ENCODE assay signal across 17 cellular contexts in genomic region chr1:91138959-91139358, GRCh38.
A peak's percentile ranks its signal among the peaks of the same experiment; 100 is the strongest.
DNase-seq lines count a peak whose midpoint lies in the region; ATAC-seq and TF ChIP-seq lines count a peak whose summit lies in the region.
"Had no signal": no experiment of that assay in that cellular context is flagged by ENCODE, and none has a peak within 500 bp of the region (broad histone marks: within the 10 kb centered on the region; RNA-seq: fewer than 3 reads in every experiment).

No MANE protein-coding gene starts in this region.

- TF ChIP-seq CTCF in GM23338 (conservative IDR thresholded peaks at IDR 0.05; ENCODE audit: low read depth in 2 of 2) = no peak
- TF ChIP-seq CTCF in endodermal cell (conservative IDR thresholded peaks at IDR 0.05) = no peak
- TF ChIP-seq CTCF in lower lobe of right lung (IDR thresholded peaks at IDR 0.05) = no peak
- no peak for TF ChIP-seq CTCF in spleen (IDR thresholded peaks at IDR 0.05 in 8 of 11, conservative IDR thresholded peaks at IDR 0.05 in 3 of 11)

- TF ChIP-seq POLR2A in spleen (IDR thresholded peaks at IDR 0.05) = no peak

- H3K9me3 ChIP-seq in HUES64 (ENCODE audit: insufficient read depth, low read depth, low read length) (no peaks in the 10 kb centered on the region), endodermal cell (ENCODE audit: control insufficient read depth, low read length) (no peaks in the 10 kb centered on the region), lower lobe of right lung (no peaks in the 10 kb centered on the region), spleen (no peaks in the 10 kb centered on the region)
- H3K9me3 ChIP-seq: BLaER1 treated with 17β-estradiol and CSF1 and Interleukin-3, amounts not matched to agents 10 nM and 100 nM had no signal

- H3K9me3 Mint-ChIP-seq in GM23338 = no peaks in the 10 kb centered on the region
- H3K9me3 Mint-ChIP-seq in endodermal cell = no peaks in the 10 kb centered on the region
- H3K9me3 Mint-ChIP-seq: CD8-positive, alpha-beta T cell; HFFc6 had no signal

- 36% methylated on average over 3 of the region's 3 CpGs for WGBS in HUES64
- 41 to 55% methylated on average over 3 of the region's 3 CpGs for WGBS in endodermal cell (ENCODE audit: insufficient coverage in 1 of 2, insufficient read length in 1 of 2), 2 experiments
- 50 to 76% (median 55%) methylated on average over 3 of the region's 3 CpGs for WGBS in spleen, 5 donors

- H3K4me3 Mint-ChIP-seq in GM23338 (no peak overlapping the region), endodermal cell (no peak overlapping the region)
- H3K4me3 Mint-ChIP-seq: B cell; CD8-positive, alpha-beta T cell; HFFc6; IgD-negative memory B cell had no signal

- H4K20me1 ChIP-seq in GM23338 (replicated peaks; ENCODE audit: insufficient read depth) = no peaks in the 10 kb centered on the region
- H4K20me1 ChIP-seq: BLaER1 treated with 17β-estradiol and CSF1 and Interleukin-3, amounts not matched to agents 10 nM and 100 nM had no signal

- no peaks in the 10 kb centered on the region for H3F3A ChIP-seq in GM23338 (replicated peaks; ENCODE audit: low read depth)

- no peaks in the 10 kb centered on the region for H3K9me2 ChIP-seq in GM23338 (ENCODE audit: insufficient read depth)

- peak overlapping the region; percentile 60 for H3K4me2 ChIP-seq in GM23338
- H3K4me2 ChIP-seq: BLaER1 treated with 17β-estradiol and CSF1 and Interleukin-3, amounts not matched to agents 10 nM and 100 nM had no signal

- H3K4me1 ChIP-seq in GM23338 (ENCODE audit: insufficient read depth) (peaks cover 19% of the 10 kb centered on the region), HUES64 (ENCODE audit: insufficient read depth, low read length) (peaks cover 19% of the 10 kb centered on the region), endodermal cell (ENCODE audit: control insufficient read depth, insufficient read depth, low read length) (no peaks in the 10 kb centered on the region), lower lobe of right lung (no peaks in the 10 kb centered on the region), spleen (no peaks in the 10 kb centered on the region)
- H3K4me1 ChIP-seq: BLaER1 treated with 17β-estradiol and CSF1 and Interleukin-3, amounts not matched to agents 10 nM and 100 nM had no signal

- DNase-seq in GM23338 (ENCODE audit: low spot score) = no peak
- DNase-seq in endodermal cell = peak; percentile 67
- no peak for DNase-seq in lower lobe of right lung
- no peak for DNase-seq in HT-29 (ENCODE audit: low spot score)
- DNase-seq in spleen = no peak
- DNase-seq: CD8-positive, alpha-beta T cell; COR-L47; DMS 273 treated with DMSO at 0.1 percent for 48 hours; HFFc6; KBM-7 had no signal

- no peak overlapping the region for H3K4me3 ChIP-seq in GM23338
- H3K4me3 ChIP-seq in HUES64 (ENCODE audit: low read length) = no peak overlapping the region
- H3K4me3 ChIP-seq in endodermal cell (ENCODE audit: low read length) = no peak overlapping the region
- no peak overlapping the region for H3K4me3 ChIP-seq in lower lobe of right lung
- H3K4me3 ChIP-seq in spleen = no peak overlapping the region
- H3K4me3 ChIP-seq: BLaER1 treated with 17β-estradiol and CSF1 and Interleukin-3, amounts not matched to agents 10 nM and 100 nM had no signal

- H3K27me3 Mint-ChIP-seq in GM23338 (ENCODE audit: insufficient read depth, low read depth, poor library complexity) = peaks cover 5% of the 10 kb centered on the region
- H3K27me3 Mint-ChIP-seq in endodermal cell (ENCODE audit: insufficient read depth) = no peaks in the 10 kb centered on the region
- H3K27me3 Mint-ChIP-seq: B cell had no signal

- H3K27ac Mint-ChIP-seq in GM23338 (no peak overlapping the region), endodermal cell (no peak overlapping the region)
- H3K27ac Mint-ChIP-seq: B cell; CD8-positive, alpha-beta T cell; HFFc6; IgD-negative memory B cell had no signal

- H3K36me3 ChIP-seq in GM23338 (ENCODE audit: insufficient read depth) = no peaks in the 10 kb centered on the region
- H3K36me3 ChIP-seq in HUES64 (ENCODE audit: insufficient read depth, low read length) = no peaks in the 10 kb centered on the region
- no peaks in the 10 kb centered on the region for H3K36me3 ChIP-seq in endodermal cell (ENCODE audit: control insufficient read depth, insufficient read depth, low read length)
- H3K36me3 ChIP-seq in lower lobe of right lung = no peaks in the 10 kb centered on the region
- H3K36me3 ChIP-seq in spleen = no peaks in the 10 kb centered on the region
- H3K36me3 ChIP-seq: BLaER1 treated with 17β-estradiol and CSF1 and Interleukin-3, amounts not matched to agents 10 nM and 100 nM had no signal

- H2AFZ ChIP-seq in GM23338 = no peak overlapping the region

- peak; percentile 55 for ATAC-seq in GM23338
- ATAC-seq in lower lobe of right lung = no peak
- ATAC-seq: CD8-positive, alpha-beta T cell; HCT116; HepG2 had no signal

- H3K27me3 ChIP-seq in GM23338 (ENCODE audit: insufficient read depth) (no peaks in the 10 kb centered on the region), HUES64 (ENCODE audit: insufficient read depth, low read length) (no peaks in the 10 kb centered on the region), endodermal cell (ENCODE audit: control insufficient read depth, insufficient read depth, low read length, poor library complexity, severe bottlenecking) (no peaks in the 10 kb centered on the region), lower lobe of right lung (ENCODE audit: low read depth) (no peaks in the 10 kb centered on the region), spleen (replicated peaks in 1 of 7) (no peaks in the 10 kb centered on the region)
- H3K27me3 ChIP-seq: BLaER1 treated with 17β-estradiol and CSF1 and Interleukin-3, amounts not matched to agents 10 nM and 100 nM had no signal

- H3K9ac ChIP-seq in HUES64 (ENCODE audit: low read depth, low read length) (no peak overlapping the region), endodermal cell (ENCODE audit: extremely low read depth, low read length, poor library complexity, severe bottlenecking) (no peak overlapping the region)
- H3K9ac ChIP-seq: BLaER1 treated with 17β-estradiol and CSF1 and Interleukin-3, amounts not matched to agents 10 nM and 100 nM had no signal

- H3K36me3 Mint-ChIP-seq in GM23338 (ENCODE audit: low read depth) = no peaks in the 10 kb centered on the region
- H3K36me3 Mint-ChIP-seq in endodermal cell (ENCODE audit: low read depth) = no peaks in the 10 kb centered on the region
- H3K36me3 Mint-ChIP-seq: CD8-positive, alpha-beta T cell; IgD-negative memory B cell had no signal

- no peak overlapping the region for H3K27ac ChIP-seq in GM23338 (ENCODE audit: low read depth)
- H3K27ac ChIP-seq in HUES64 (ENCODE audit: low read depth, low read length) = peak overlapping the region; percentile 43; the same call in 1 of the 2 replicates
- H3K27ac ChIP-seq in endodermal cell (ENCODE audit: low read depth, low read length) = no peak overlapping the region
- no peak overlapping the region for H3K27ac ChIP-seq in lower lobe of right lung
- H3K27ac ChIP-seq in spleen = no peak overlapping the region
- H3K27ac ChIP-seq: BLaER1 treated with 17β-estradiol and CSF1 and Interleukin-3, amounts not matched to agents 10 nM and 100 nM; HL-60 had no signal

- intact Hi-C loops in lower lobe of right lung (cut with DNase I) (no loop called here), spleen (cut with DNase I; ENCODE audit: low total_unique reads) (no loop called here)

- H3K4me1 Mint-ChIP-seq in GM23338 (peaks cover 30% of the 10 kb centered on the region), endodermal cell (peaks cover 7% of the 10 kb centered on the region)
- H3K4me1 Mint-ChIP-seq: B cell, IgD-negative memory B cell had no signal

- no peaks in the 10 kb centered on the region for H3K79me2 ChIP-seq in GM23338 (replicated peaks; ENCODE audit: insufficient read depth)

TF ChIP-seq in GM23338, 12 proteins besides CTCF, POLR2A, EP300 and RAD21 (continues in another document):
- no peak for TF ChIP-seq POLR2AphosphoS5 (IDR thresholded peaks at IDR 0.05; ENCODE audit: low read depth)
